16 cellular contexts compared by ENCODE assay signal in the genomic region with DNA sequence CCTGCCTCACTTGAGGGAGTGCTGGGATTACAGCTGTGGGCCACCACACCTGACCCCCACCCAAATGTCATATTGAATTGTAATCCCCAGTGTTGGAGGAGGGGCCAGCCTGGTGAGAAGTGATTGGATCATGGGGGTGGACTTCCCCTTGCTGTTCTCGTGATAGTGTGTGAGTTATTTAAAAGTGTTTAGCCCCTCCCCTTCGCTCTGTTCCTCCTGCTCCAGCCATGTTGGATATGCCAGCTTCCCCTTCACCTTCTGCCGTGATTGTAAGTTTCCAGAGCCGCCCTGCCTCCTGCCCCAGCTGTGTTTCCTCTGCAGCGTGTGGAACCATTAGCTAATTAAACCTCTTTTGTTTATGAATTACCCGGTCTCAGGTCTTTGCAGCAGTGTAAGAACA.
"Had no signal": no experiment of that assay in that cellular context is flagged by ENCODE, and none has a peak within 500 bp of the region (broad histone marks: within the 10 kb centered on the region; RNA-seq: fewer than 3 reads in every experiment).

No MANE protein-coding gene starts in this region.

- H3K27me3 Mint-ChIP-seq: activated T-helper 17 cell treated with anti-CD3 and anti-CD28 coated beads, Interleukin-2, amount 50 U/mL, for 72 hours; stimulated activated naive CD8-positive, alpha-beta T cell treated with anti-CD3 and anti-CD28 coated beads, Interleukin-15, Interleukin-2, amounts not matched to agents 100 ng/mL and 50 ng/mL, for 24 hours had no signal

- H3K27ac ChIP-seq: body of pancreas, sigmoid colon, thoracic aorta had no signal

- DNase-seq: activated CD4-positive, alpha-beta T cell treated with anti-CD3 and anti-CD28 coated beads for 1 hour; activated CD8-positive, alpha-beta T cell treated with anti-CD3 and anti-CD28 coated beads, Interleukin-2, amount 10 ng/mL, durations not matched to agents 7 days and 5 days; activated naive CD4-positive, alpha-beta T cell treated with anti-CD3 and anti-CD28 coated beads for 36 hours; amniotic stem cell; body of pancreas; erythroblast; hypothalamus; sigmoid colon; stimulated activated CD4-positive, alpha-beta T cell treated with anti-CD3 and anti-CD28 coated beads, Interleukin-12 subunit alpha, Interleukin-12 subunit beta, amount 100 ng/mL, for 4 hours; stimulated activated CD4-positive, alpha-beta T cell treated with anti-CD3 and anti-CD28 coated beads, Interleukin-2, amount 100 ng/mL, for 48 hours; T-helper 2 cell had no signal

- H3K4me3 ChIP-seq: body of pancreas, sigmoid colon, thoracic aorta had no signal

- H3K27me3 ChIP-seq: body of pancreas, sigmoid colon had no signal

- ATAC-seq: activated CD8-positive, alpha-beta T cell treated with anti-CD3 and anti-CD28 coated beads, Interleukin-2, amount 10 ng/mL, durations not matched to agents 7 days and 5 days; activated T-helper 17 cell treated with anti-CD3 and anti-CD28 coated beads, Interleukin-2, amount 50 U/mL, for 72 hours; body of pancreas; SK-N-SH treated with all-trans-retinoic acid at 6 μM for 48 hours had no signal

- H3K9me3 Mint-ChIP-seq: activated naive CD4-positive, alpha-beta T cell treated with anti-CD3 and anti-CD28 coated beads for 36 hours; activated T-helper 17 cell treated with anti-CD3 and anti-CD28 coated beads, Interleukin-2, amount 50 U/mL, for 72 hours; nephron; stimulated activated naive CD8-positive, alpha-beta T cell treated with anti-CD3 and anti-CD28 coated beads, Interleukin-15, Interleukin-2, amounts not matched to agents 100 ng/mL and 50 ng/mL, for 24 hours had no signal

- H3K9me3 ChIP-seq: body of pancreas, sigmoid colon, thoracic aorta had no signal

- H3K4me3 Mint-ChIP-seq: activated CD8-positive, alpha-beta T cell treated with anti-CD3 and anti-CD28 coated beads, Interleukin-2, amount 10 ng/mL, durations not matched to agents 7 days and 5 days; activated naive CD4-positive, alpha-beta T cell treated with anti-CD3 and anti-CD28 coated beads for 36 hours; activated T-helper 17 cell treated with anti-CD3 and anti-CD28 coated beads, Interleukin-2, amount 50 U/mL, for 72 hours; nephron; stimulated activated naive CD8-positive, alpha-beta T cell treated with anti-CD3 and anti-CD28 coated beads, Interleukin-15, Interleukin-2, amounts not matched to agents 100 ng/mL and 50 ng/mL, for 24 hours had no signal

- H3K27ac Mint-ChIP-seq: activated CD8-positive, alpha-beta T cell treated with anti-CD3 and anti-CD28 coated beads, Interleukin-2, amount 10 ng/mL, durations not matched to agents 7 days and 5 days; activated naive CD4-positive, alpha-beta T cell treated with anti-CD3 and anti-CD28 coated beads for 36 hours; activated T-helper 17 cell treated with anti-CD3 and anti-CD28 coated beads, Interleukin-2, amount 50 U/mL, for 72 hours; stimulated activated naive CD8-positive, alpha-beta T cell treated with anti-CD3 and anti-CD28 coated beads, Interleukin-15, Interleukin-2, amounts not matched to agents 100 ng/mL and 50 ng/mL, for 24 hours had no signal
